27 cellular contexts compared by ENCODE assay signal in genomic region chrX:148311544-148311943, GRCh38.
DNase-seq lines count a peak whose midpoint lies in the region; ATAC-seq and TF ChIP-seq lines count a peak whose summit lies in the region.
"Had no signal": no experiment of that assay in that cellular context is flagged by ENCODE, and none has a peak within 500 bp of the region (broad histone marks: within the 10 kb centered on the region; RNA-seq: fewer than 3 reads in every experiment).

No MANE protein-coding gene starts in this region.

- H3K9me2 ChIP-seq in Loucy (replicated peaks; ENCODE audit: low read depth, low read length): no peaks in the 10 kb centered on the region

- no peak overlapping the region for H2AFZ ChIP-seq in Loucy (ENCODE audit: low read length)
- H2AFZ ChIP-seq: GM23338, neural progenitor cell, parathyroid adenoma had no signal

- no peaks in the 10 kb centered on the region for H3K79me2 ChIP-seq in Loucy (ENCODE audit: insufficient read depth, low read length)
- H3K79me2 ChIP-seq: parathyroid adenoma had no signal

- H3K27ac Mint-ChIP-seq in activated CD4-positive, alpha-beta T cell treated with anti-CD3 and anti-CD28 coated beads, Interleukin-2, amount 10 ng/mL, durations not matched to agents 24 days and 14 days: peak overlapping the region; percentile 52
- H3K27ac Mint-ChIP-seq in CD4-positive, CD25-positive, alpha-beta regulatory T cell: peak overlapping the region; percentile 69 to 88 (median 87)
- H3K27ac Mint-ChIP-seq in activated T-helper 17 cell treated with anti-CD3 and anti-CD28 coated beads, Interleukin-2, amount 50 U/mL, for 72 hours: peak overlapping the region; percentile 34
- H3K27ac Mint-ChIP-seq: GM23338; immature natural killer cell; memory B cell; neural progenitor cell; stimulated activated effector memory CD8-positive, alpha-beta T cell treated with anti-CD3 and anti-CD28 coated beads, Interleukin-12 subunit alpha, Interleukin-12 subunit beta, amount 100 ng/mL, for 72 hours had no signal

- H3K4me1 ChIP-seq in CD4-positive, CD25-positive, alpha-beta regulatory T cell (ENCODE audit: control insufficient read depth, insufficient read depth, low read length, poor library complexity, severe bottlenecking): peaks cover 26% of the 10 kb centered on the region
- peaks cover 65% of the 10 kb centered on the region for H3K4me1 ChIP-seq in Loucy (ENCODE audit: insufficient read depth, low read length, poor library complexity, severe bottlenecking)
- H3K4me1 ChIP-seq: neural progenitor cell, parathyroid adenoma, upper lobe of left lung had no signal

- H3K4me2 ChIP-seq in Loucy (ENCODE audit: low read depth, low read length, poor library complexity, severe bottlenecking): peak overlapping the region; percentile 80
- H3K4me2 ChIP-seq: GM23338, neural progenitor cell had no signal

- H3K27ac ChIP-seq in CD4-positive, CD25-positive, alpha-beta regulatory T cell (ENCODE audit: insufficient read depth, low read length, poor library complexity, severe bottlenecking): no peak overlapping the region
- H3K27ac ChIP-seq: neural progenitor cell, parathyroid adenoma, upper lobe of left lung had no signal

- H3K36me3 ChIP-seq in CD4-positive, CD25-positive, alpha-beta regulatory T cell (ENCODE audit: control insufficient read depth, insufficient read depth, low read length): no peaks in the 10 kb centered on the region
- H3K36me3 ChIP-seq in Loucy (ENCODE audit: insufficient read depth, low read length): no peaks in the 10 kb centered on the region
- H3K36me3 ChIP-seq: neural progenitor cell, upper lobe of left lung had no signal

- no peaks in the 10 kb centered on the region for H3K27me3 ChIP-seq in CD4-positive, CD25-positive, alpha-beta regulatory T cell (ENCODE audit: control insufficient read depth, insufficient read depth, low read length)
- no peaks in the 10 kb centered on the region for H3K27me3 ChIP-seq in Loucy (ENCODE audit: insufficient read depth, low read length, poor library complexity, severe bottlenecking)
- H3K27me3 ChIP-seq: neural progenitor cell, upper lobe of left lung had no signal

- H3K36me3 Mint-ChIP-seq in activated CD4-positive, alpha-beta T cell treated with anti-CD3 and anti-CD28 coated beads, Interleukin-2, amount 10 ng/mL, durations not matched to agents 24 days and 14 days (ENCODE audit: low read depth): peaks cover 6% of the 10 kb centered on the region
- H3K36me3 Mint-ChIP-seq in CD4-positive, CD25-positive, alpha-beta regulatory T cell: no peaks in the 10 kb centered on the region
- no peaks in the 10 kb centered on the region for H3K36me3 Mint-ChIP-seq in activated T-helper 17 cell treated with anti-CD3 and anti-CD28 coated beads, Interleukin-2, amount 50 U/mL, for 72 hours (ENCODE audit: low read depth)
- H3K36me3 Mint-ChIP-seq: memory B cell; neural progenitor cell; stimulated activated effector memory CD8-positive, alpha-beta T cell treated with anti-CD3 and anti-CD28 coated beads, Interleukin-12 subunit alpha, Interleukin-12 subunit beta, amount 100 ng/mL, for 72 hours had no signal

- H3K4me3 Mint-ChIP-seq in activated CD4-positive, alpha-beta T cell treated with anti-CD3 and anti-CD28 coated beads, Interleukin-2, amount 10 ng/mL, durations not matched to agents 24 days and 14 days: no peak overlapping the region
- peak overlapping the region in 2 of 4 donors; percentile 3 to 30 for H3K4me3 Mint-ChIP-seq in CD4-positive, CD25-positive, alpha-beta regulatory T cell
- H3K4me3 Mint-ChIP-seq in activated T-helper 17 cell treated with anti-CD3 and anti-CD28 coated beads, Interleukin-2, amount 50 U/mL, for 72 hours: no peak overlapping the region
- H3K4me3 Mint-ChIP-seq: GM23338; immature natural killer cell; memory B cell; neural progenitor cell; stimulated activated effector memory CD8-positive, alpha-beta T cell treated with anti-CD3 and anti-CD28 coated beads, Interleukin-12 subunit alpha, Interleukin-12 subunit beta, amount 100 ng/mL, for 72 hours had no signal

- H3K9me3 ChIP-seq in CD4-positive, CD25-positive, alpha-beta regulatory T cell (ENCODE audit: control insufficient read depth in 2 of 2, low read length in 2 of 2): no peaks in the 10 kb centered on the region
- H3K9me3 ChIP-seq in Loucy (ENCODE audit: insufficient read depth, low read depth, low read length): no peaks in the 10 kb centered on the region
- H3K9me3 ChIP-seq: upper lobe of left lung had no signal

- no peak overlapping the region for H3K4me3 ChIP-seq in CD4-positive, CD25-positive, alpha-beta regulatory T cell (ENCODE audit: low read depth, low read length)
- peak overlapping the region; percentile 60 for H3K4me3 ChIP-seq in Loucy (ENCODE audit: low read length, poor library complexity, severe bottlenecking)
- H3K4me3 ChIP-seq: GM12878, GM23338, neural progenitor cell, upper lobe of left lung had no signal

- peaks cover 12% of the 10 kb centered on the region for H3K9me3 Mint-ChIP-seq in activated CD4-positive, alpha-beta T cell treated with anti-CD3 and anti-CD28 coated beads, Interleukin-2, amount 10 ng/mL, durations not matched to agents 24 days and 14 days
- peaks cover 0 to 2% (median 0%) of the 10 kb centered on the region in 7 donors for H3K9me3 Mint-ChIP-seq in CD4-positive, CD25-positive, alpha-beta regulatory T cell
- H3K9me3 Mint-ChIP-seq in activated T-helper 17 cell treated with anti-CD3 and anti-CD28 coated beads, Interleukin-2, amount 50 U/mL, for 72 hours: no peaks in the 10 kb centered on the region
- H3K9me3 Mint-ChIP-seq: GM23338; immature natural killer cell; memory B cell; stimulated activated effector memory CD8-positive, alpha-beta T cell treated with anti-CD3 and anti-CD28 coated beads, Interleukin-12 subunit alpha, Interleukin-12 subunit beta, amount 100 ng/mL, for 72 hours had no signal

- ATAC-seq in CD4-positive, CD25-positive, alpha-beta regulatory T cell (ENCODE audit: low read depth in 2 of 2): no peak
- ATAC-seq in activated T-helper 17 cell treated with anti-CD3 and anti-CD28 coated beads, Interleukin-2, amount 50 U/mL, for 72 hours (replicated peaks): no peak
- ATAC-seq in HG03442 (IDR thresholded peaks at IDR 0.05; ENCODE audit: unreplicated experiment): no peak
- ATAC-seq in activated CD4-positive, CD25-positive, alpha-beta regulatory T cell treated with anti-CD3 and anti-CD28 coated beads, Interleukin-2, amount 50 U/mL, for 24 hours: no peak
- ATAC-seq: GM12878; GM23338; left colon; stimulated activated effector memory CD8-positive, alpha-beta T cell treated with anti-CD3 and anti-CD28 coated beads, Interleukin-12 subunit alpha, Interleukin-12 subunit beta, amount 100 ng/mL, for 72 hours had no signal

- no peak for DNase-seq in activated CD4-positive, alpha-beta T cell treated with anti-CD3 and anti-CD28 coated beads, Interleukin-2, amount 10 ng/mL, durations not matched to agents 24 days and 14 days
- DNase-seq in activated CD4-positive, alpha-beta T cell treated with anti-CD3 and anti-CD28 coated beads, Interleukin-2, amount 50 U/mL, for 4 hours: no peak
- no peak for DNase-seq in CD4-positive, CD25-positive, alpha-beta regulatory T cell
- DNase-seq in NCI-H2171 (lab: John Stamatoyannopoulos, UW): no peak
- DNase-seq: activated CD4-positive, alpha-beta T cell treated with anti-CD3 and anti-CD28 coated beads for 1 hour; caudate nucleus; DMS 273 treated with DMSO at 0.1 percent for 48 hours; erythroblast; immature natural killer cell; left colon; NCI-H1105; NCI-H187; NCI-H2171 treated with DMSO at 0.1 percent for 48 hours; NCI-H524; retina; substantia nigra; upper lobe of left lung had no signal

- H3K27me3 Mint-ChIP-seq in activated CD4-positive, alpha-beta T cell treated with anti-CD3 and anti-CD28 coated beads, Interleukin-2, amount 10 ng/mL, durations not matched to agents 24 days and 14 days: no peaks in the 10 kb centered on the region
- peaks cover 4% of the 10 kb centered on the region for H3K27me3 Mint-ChIP-seq in CD4-positive, CD25-positive, alpha-beta regulatory T cell
- H3K27me3 Mint-ChIP-seq in activated T-helper 17 cell treated with anti-CD3 and anti-CD28 coated beads, Interleukin-2, amount 50 U/mL, for 72 hours: no peaks in the 10 kb centered on the region
- H3K27me3 Mint-ChIP-seq: memory B cell had no signal

- no peaks in the 10 kb centered on the region for H4K20me1 ChIP-seq in Loucy (ENCODE audit: insufficient read depth, low read length, poor library complexity, severe bottlenecking)

- no peak for TF ChIP-seq CTCF in Loucy (conservative IDR thresholded peaks at IDR 0.05; ENCODE audit: low read length)

- peaks cover 25% of the 10 kb centered on the region for H3K4me1 Mint-ChIP-seq in activated CD4-positive, alpha-beta T cell treated with anti-CD3 and anti-CD28 coated beads, Interleukin-2, amount 10 ng/mL, durations not matched to agents 24 days and 14 days
- H3K4me1 Mint-ChIP-seq in CD4-positive, CD25-positive, alpha-beta regulatory T cell: peaks cover 16 to 47% (median 26%) of the 10 kb centered on the region in 4 donors
- H3K4me1 Mint-ChIP-seq in activated T-helper 17 cell treated with anti-CD3 and anti-CD28 coated beads, Interleukin-2, amount 50 U/mL, for 72 hours: peaks cover 8% of the 10 kb centered on the region
- H3K4me1 Mint-ChIP-seq: GM23338, neural progenitor cell had no signal

- intact Hi-C loops in activated CD4-positive, alpha-beta T cell treated with anti-CD3 and anti-CD28 coated beads, Interleukin-2, amount 10 ng/mL, durations not matched to agents 24 days and 14 days (cut with micrococcal nuclease): loop anchor here (2.0 kb wide), 1 partner anchor 69 kb away; no protein-coding TSS in a partner anchor

- peak overlapping the region; percentile 87 for H3K9ac ChIP-seq in Loucy (ENCODE audit: low read depth, low read length, poor library complexity, severe bottlenecking)
- H3K9ac ChIP-seq: neural progenitor cell, parathyroid adenoma had no signal

- H3F3A ChIP-seq in Loucy (ENCODE audit: low read depth): peaks cover 12% of the 10 kb centered on the region

Comparison
In these comparisons a context has a peak if more than half of its experiments do, and no peak if none do; other contexts are left out.
1. H3K27ac Mint-ChIP-seq: peak in every context shown above with its lines; median percentile 87 in CD4-positive, CD25-positive, alpha-beta regulatory T cell; 52 in activated CD4-positive, alpha-beta T cell treated with anti-CD3 and anti-CD28 coated beads, Interleukin-2, amount 10 ng/mL, durations not matched to agents 24 days and 14 days; 34 in activated T-helper 17 cell treated with anti-CD3 and anti-CD28 coated beads, Interleukin-2, amount 50 U/mL, for 72 hours.